In the genomic region with DNA sequence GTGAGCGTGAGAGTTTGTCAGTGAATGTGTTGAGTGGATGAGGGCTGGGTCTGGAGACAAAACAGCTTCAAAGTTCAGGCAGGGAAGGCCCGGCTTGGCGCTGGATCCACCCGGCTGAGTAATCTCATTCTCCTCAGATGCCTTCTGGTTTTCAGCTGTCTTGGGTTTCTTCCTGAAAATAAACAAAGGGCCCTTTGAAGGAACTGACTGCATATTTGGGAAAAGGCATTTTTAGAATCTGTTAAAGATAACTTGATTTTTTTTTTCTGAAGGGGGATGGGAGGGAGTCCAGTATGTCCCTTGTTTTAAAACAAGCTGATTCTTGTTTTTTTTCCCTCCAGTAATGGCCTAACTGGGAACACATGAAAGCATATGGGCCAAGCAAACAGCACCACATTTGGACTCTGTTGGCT, we compare ENCODE assay signal across 9 cellular contexts.
DNase-seq lines count a peak whose midpoint lies in the region; ATAC-seq and TF ChIP-seq lines count a peak whose summit lies in the region.
"Had no signal": no experiment of that assay in that cellular context is flagged by ENCODE, and none has a peak within 500 bp of the region (broad histone marks: within the 10 kb centered on the region; RNA-seq: fewer than 3 reads in every experiment).

No MANE protein-coding gene starts in this region.

- intact Hi-C loops in adrenal gland (cut with DNase I), result no loop called here
- intact Hi-C loops in Right ventricle myocardium inferior (cut with DNase I), result loop anchor here (5.0 to 10.0 kb wide), 3 partner anchors 72 to 705 kb away; no protein-coding TSS in a partner anchor

- H3K4me3 ChIP-seq in AG04449 (ENCODE audit: low read depth, low read length) (no peak overlapping the region), adrenal gland (no peak overlapping the region)

- POLR2A ChIA-PET in AG04449 (lab: Yijun Ruan, JAX), result interaction anchor here (0.5 to 0.7 kb wide), 2 partner anchors 58 to 382 kb away, joined by 3 read pairs; no protein-coding TSS in a partner anchor

- peaks cover 0 to 11% of the 10 kb centered on the region in 2 donors for H3K36me3 ChIP-seq in adrenal gland (replicated peaks in 1 of 2)

- peak; percentile 88 for ATAC-seq in Right ventricle myocardium inferior
- ATAC-seq in omental fat pad (ENCODE audit: low FRiP score), result peak; percentile 42
- ATAC-seq in GM21619 (IDR thresholded peaks at IDR 0.05; ENCODE audit: unreplicated experiment), result no peak
- no peak for ATAC-seq in HG03025 (IDR thresholded peaks at IDR 0.05; ENCODE audit: low FRiP score, unreplicated experiment)
- ATAC-seq: stimulated activated naive CD8-positive, alpha-beta T cell treated with anti-CD3 and anti-CD28 coated beads, Interleukin-15, amount 100 ng/mL, for 72 hours had no signal

- TF ChIP-seq POLR2A in adrenal gland (IDR thresholded peaks at IDR 0.05), result no peak

- H3K27ac ChIP-seq in adrenal gland, result peak overlapping the region in 3 of 5 donors; percentile 37 to 69 (median 43)

- H3K9me3 ChIP-seq in adrenal gland (replicated peaks in 1 of 3), result no peaks in the 10 kb centered on the region

- CTCF ChIA-PET in AG04449 (lab: Yijun Ruan, JAX), result interaction anchor here (0.9 to 8.4 kb wide), 11 partner anchors 9 to 1406 kb away, joined by 3 to 121 read pairs (median 4); no protein-coding TSS in a partner anchor

- DNase-seq in AG04449 (ENCODE audit: low read depth, low spot score) (peak; percentile 58), adrenal gland (peak in 6 of 7 donors; percentile 39 to 82 (median 53)), Right ventricle myocardium inferior (ENCODE audit: missing footprints) (peak; percentile 90), omental fat pad (ENCODE audit: low spot score) (no peak), GM10266 (ENCODE audit: extremely low spot score) (no peak)
- DNase-seq in stimulated activated CD4-positive, alpha-beta T cell treated with anti-CD3 and anti-CD28 coated beads, Interleukin-12 subunit alpha, Interleukin-12 subunit beta, amount 100 ng/mL, for 4 hours, result no peak
- DNase-seq: stimulated activated naive CD8-positive, alpha-beta T cell treated with anti-CD3 and anti-CD28 coated beads, Interleukin-15, amount 100 ng/mL, for 72 hours had no signal

- no peaks in the 10 kb centered on the region for H3K27me3 ChIP-seq in adrenal gland

- no peak for TF ChIP-seq CTCF in AG04449 (IDR thresholded peaks at IDR 0.05; ENCODE audit: insufficient read depth, low read length, missing control alignments)
- no peak for TF ChIP-seq CTCF in adrenal gland (IDR thresholded peaks at IDR 0.05)
- TF ChIP-seq CTCF in omental fat pad (IDR thresholded peaks at IDR 0.05), result no peak
- TF ChIP-seq CTCF in GM10266 (IDR thresholded peaks at IDR 0.05; ENCODE audit: control insufficient read depth, insufficient read depth, low read depth, missing control alignments), result no peak

- 41 to 70% (median 58%) methylated on average over 4 of the region's 4 CpGs for WGBS in adrenal gland, 4 donors

- H3K4me1 ChIP-seq in adrenal gland (replicated peaks in 1 of 2), result peaks cover 5 to 42% of the 10 kb centered on the region in 2 donors

Comparison
In these comparisons a context has a peak if more than half of its experiments do, and no peak if none do; other contexts are left out.
1. DNase-seq: peak in AG04449 (single experiment), adrenal gland (6 of 7) and Right ventricle myocardium inferior (single experiment); none in omental fat pad (single experiment), GM10266 (single experiment) and stimulated activated CD4-positive, alpha-beta T cell treated with anti-CD3 and anti-CD28 coated beads, Interleukin-12 subunit alpha, Interleukin-12 subunit beta, amount 100 ng/mL, for 4 hours (single experiment).
2. ATAC-seq: peak in Right ventricle myocardium inferior (single experiment) and omental fat pad (single experiment); none in GM21619 (single experiment) and HG03025 (single experiment).